In the genomic region with DNA sequence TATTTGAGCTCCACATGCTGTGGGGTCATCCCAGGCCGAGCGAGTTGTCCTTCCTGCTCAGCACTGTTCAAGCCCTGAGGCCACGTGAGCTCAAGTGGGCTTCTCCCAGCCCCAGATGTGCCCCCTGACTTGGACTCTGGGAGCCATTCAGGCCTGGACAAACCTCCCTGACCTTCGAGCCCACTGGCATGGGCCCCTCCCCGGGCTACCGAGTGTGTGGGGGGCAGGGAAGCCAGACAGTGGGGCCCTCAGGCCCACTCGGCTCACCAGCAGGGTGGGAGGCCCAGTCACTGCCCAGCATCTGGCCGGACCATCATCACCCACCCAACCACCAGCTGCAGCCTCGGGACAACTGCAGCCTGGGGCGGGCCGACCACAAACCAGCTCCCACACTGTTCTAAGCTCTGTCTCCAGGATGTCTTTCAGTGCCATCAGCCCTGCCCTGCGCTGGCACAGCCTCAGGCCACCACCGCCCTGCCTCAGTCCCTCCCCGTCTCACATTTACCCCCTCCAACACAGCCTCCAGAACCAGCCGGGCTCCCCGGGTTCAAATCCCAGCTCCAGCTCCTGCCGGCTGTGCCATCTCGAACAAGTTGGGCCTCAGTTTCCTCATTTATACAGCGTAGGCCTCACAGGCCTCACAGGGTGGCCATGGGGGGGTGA, we compare ENCODE assay signal across 29 cellular contexts. TPM values are rescaled to one million over a fixed set of nuclear protein-coding genes. Genes with fewer than 3 reads are reported as not detected.
DNase-seq lines count a peak whose midpoint lies in the region; ATAC-seq, FAIRE-seq and TF ChIP-seq lines count a peak whose summit lies in the region.
"Had no signal": no experiment of that assay in that cellular context is flagged by ENCODE, and none has a peak within 500 bp of the region (broad histone marks: within the 10 kb centered on the region; RNA-seq: fewer than 3 reads in every experiment).

No MANE protein-coding gene starts in this region.

- no peak for FAIRE-seq in K562 (lab: Jason Lieb, UNC)
- FAIRE-seq: A549 had no signal

- no peak overlapping the region for H3K23ac ChIP-seq in H9 (ENCODE audit: insufficient read length, low read depth, low read length)

- ATAC-seq in K562 (peak; percentile 6), GM18868 (IDR thresholded peaks at IDR 0.05; ENCODE audit: unreplicated experiment) (no peak)
- ATAC-seq: A549; activated naive CD8-positive, alpha-beta T cell treated with anti-CD3 and anti-CD28 coated beads, Interleukin-2, amount 50 U/mL, for 24 hours; effector memory CD8-positive, alpha-beta T cell; left lobe of liver; right lobe of liver had no signal

- H3K9ac ChIP-seq in H9 (ENCODE audit: extremely low read depth, insufficient read length, low read length) (no peak overlapping the region), K562 (ENCODE audit: insufficient read depth in 1 of 2, low read depth in 2 of 2, low read length in 2 of 2) (peak overlapping the region in 1 of 2 experiments; percentile 47; a peak in 2 of 4 replicates)

- H2BK15ac ChIP-seq in H9 (ENCODE audit: low read depth, low read length): no peak overlapping the region

- no peaks in the 10 kb centered on the region for H3K36me3 Mint-ChIP-seq in H9 (ENCODE audit: insufficient read depth in 1 of 3, low read depth in 3 of 3)
- H3K36me3 Mint-ChIP-seq: immature natural killer cell had no signal

- BruUV-seq in K562 (replicated peaks; lab: Mats Ljungman, UMichigan): no TSS peak

- H2BK20ac ChIP-seq in H9 (ENCODE audit: low read depth, low read length, poor library complexity, severe bottlenecking): no peak overlapping the region

- WGBS in H9 (ENCODE audit: extremely low coverage, insufficient read length, low lambda C conversion rate): no CpG with 5 or more reads among the region's 19 CpGs
- 28% methylated on average over 19 of the region's 19 CpGs for WGBS in K562 (ENCODE audit: insufficient coverage, low coverage, missing lambda C conversion rate)
- WGBS in spleen, 5 donors: 78 to 89% (median 88%) methylated on average over 14 to 19 of the region's 19 CpGs

- TF ChIP-seq RAD21 in K562 (CRISPR knock-in tag; conservative IDR thresholded peaks at IDR 0.05 in 1 of 2, IDR thresholded peaks at IDR 0.05 in 1 of 2): no peak

- no peak overlapping the region for H4K8ac ChIP-seq in H9 (replicated peaks; ENCODE audit: insufficient read length, low read depth, low read length)

- H3K4ac ChIP-seq in H9 (ENCODE audit: low read depth, low read length): no peak overlapping the region

- no peak overlapping the region for H3K18ac ChIP-seq in H9 (ENCODE audit: insufficient read length, low read depth, low read length)

- in situ Hi-C loops in K562 (cut with MboI): no loop called here

- H3K79me1 ChIP-seq in H9 (ENCODE audit: insufficient read depth, low read depth, low read length, poor library complexity, severe bottlenecking): no peaks in the 10 kb centered on the region

- no peaks in the 10 kb centered on the region for H3K9me1 ChIP-seq in K562 (ENCODE audit: control insufficient read depth, insufficient read depth, low read length)

- H3K56ac ChIP-seq in H9 (ENCODE audit: insufficient read length, low read depth, low read length): no peak overlapping the region

- no peaks in the 10 kb centered on the region for H3K27me3 Mint-ChIP-seq in H9 (ENCODE audit: low read depth)
- H3K27me3 Mint-ChIP-seq: activated B cell treated with CpG ODN at 0.5 μM for 24 hours; activated CD4-positive, alpha-beta T cell treated with anti-CD3 and anti-CD28 coated beads, Interleukin-2, amount 10 ng/mL, durations not matched to agents 7 days and 5 days; activated naive CD8-positive, alpha-beta T cell treated with anti-CD3 and anti-CD28 coated beads, Interleukin-2, amount 50 U/mL, for 24 hours had no signal

- H3K4me1 Mint-ChIP-seq in H9: no peaks in the 10 kb centered on the region
- H3K4me1 Mint-ChIP-seq: activated CD4-positive, alpha-beta T cell treated with anti-CD3 and anti-CD28 coated beads, Interleukin-2, amount 10 ng/mL, durations not matched to agents 7 days and 5 days; activated naive CD8-positive, alpha-beta T cell treated with anti-CD3 and anti-CD28 coated beads, Interleukin-2, amount 50 U/mL, for 24 hours; immature natural killer cell had no signal

- CTCF ChIA-PET in K562 (lab: Yijun Ruan, JAX; ENCODE audit: low intra/inter-chr PET ratio): no interaction called here

- TF ChIP-seq POLR2A in K562 (conservative IDR thresholded peaks at IDR 0.05) (no peak), spleen (IDR thresholded peaks at IDR 0.05) (no peak)

- H4K20me1 ChIP-seq in H9 (ENCODE audit: control insufficient read depth, insufficient read depth, insufficient read length): no peaks in the 10 kb centered on the region
- peaks cover 18% of the 10 kb centered on the region; the same call in 1 of the 2 replicates for H4K20me1 ChIP-seq in K562 (replicated peaks; ENCODE audit: control insufficient read depth, insufficient read depth, low read length)

- H3K27me3 ChIP-seq in H9 (ENCODE audit: insufficient read depth, low read length) (no peaks in the 10 kb centered on the region), K562 (ENCODE audit: control insufficient read depth in 2 of 2, insufficient read depth in 2 of 2, low read length in 2 of 2) (peaks cover 31 to 65% of the 10 kb centered on the region in 2 experiments; a peak in 4 of 5 replicates), spleen (replicated peaks in 1 of 7) (peaks cover 0 to 13% (median 0%) of the 10 kb centered on the region in 7 donors)
- H3K27me3 ChIP-seq: right lobe of liver, thyroid gland had no signal

- H3K27ac Mint-ChIP-seq in H9: no peak overlapping the region
- H3K27ac Mint-ChIP-seq: activated B cell treated with CpG ODN at 0.5 μM for 24 hours; activated CD4-positive, alpha-beta T cell treated with anti-CD3 and anti-CD28 coated beads, Interleukin-2, amount 10 ng/mL, durations not matched to agents 7 days and 5 days; activated naive CD8-positive, alpha-beta T cell treated with anti-CD3 and anti-CD28 coated beads, Interleukin-2, amount 50 U/mL, for 24 hours; effector memory CD8-positive, alpha-beta T cell; GM23338; immature natural killer cell had no signal

- intact Hi-C loops in K562 (cut with micrococcal nuclease) (no loop called here), spleen (cut with DNase I; ENCODE audit: low total_unique reads) (no loop called here)

- H3K4me3 ChIP-seq in K562 (no peak overlapping the region), spleen (no peak overlapping the region)
- H3K4me3 ChIP-seq: A549, GM23338, prostate gland, right lobe of liver, stomach, thyroid gland had no signal

- peak overlapping the region; percentile 8; the same call in 1 of the 2 replicates for H3K14ac ChIP-seq in H9 (ENCODE audit: insufficient read depth, low read length)

- H3T11ph ChIP-seq in H9 (ENCODE audit: low read length): no peak overlapping the region

- H3K9me3 Mint-ChIP-seq in H9: no peaks in the 10 kb centered on the region
- H3K9me3 Mint-ChIP-seq: activated B cell treated with CpG ODN at 0.5 μM for 24 hours; activated CD4-positive, alpha-beta T cell treated with anti-CD3 and anti-CD28 coated beads, Interleukin-2, amount 10 ng/mL, durations not matched to agents 7 days and 5 days; activated naive CD8-positive, alpha-beta T cell treated with anti-CD3 and anti-CD28 coated beads, Interleukin-2, amount 50 U/mL, for 24 hours; effector memory CD8-positive, alpha-beta T cell; GM23338; immature natural killer cell had no signal

- H3K23me2 ChIP-seq in H9 (ENCODE audit: insufficient read length, low read depth, low read length, poor library complexity, severe bottlenecking): no peaks in the 10 kb centered on the region

- TF ChIP-seq CTCF in H9 (conservative IDR thresholded peaks at IDR 0.05): no peak
- no peak for TF ChIP-seq CTCF in K562 (IDR thresholded peaks at IDR 0.05 in 2 of 3, conservative IDR thresholded peaks at IDR 0.05 in 1 of 3; ENCODE audit: insufficient read depth in 2 of 3, low read depth in 1 of 3, low read length in 3 of 3)
- no peak for TF ChIP-seq CTCF in spleen (IDR thresholded peaks at IDR 0.05 in 8 of 11, conservative IDR thresholded peaks at IDR 0.05 in 3 of 11)

- POLR2A ChIA-PET in K562 (lab: Yijun Ruan, JAX): interaction anchor here (0.6 to 3.4 kb wide), 7 partner anchors 10 to 181 kb away, joined by 3 to 21 read pairs (median 3); no protein-coding TSS in a partner anchor

- H2BK120ac ChIP-seq in H9 (ENCODE audit: low read depth, low read length, poor library complexity, severe bottlenecking): no peak overlapping the region

- no peak overlapping the region for H3K4me3 Mint-ChIP-seq in H9
- H3K4me3 Mint-ChIP-seq: activated B cell treated with CpG ODN at 0.5 μM for 24 hours; activated CD4-positive, alpha-beta T cell treated with anti-CD3 and anti-CD28 coated beads, Interleukin-2, amount 10 ng/mL, durations not matched to agents 7 days and 5 days; activated naive CD8-positive, alpha-beta T cell treated with anti-CD3 and anti-CD28 coated beads, Interleukin-2, amount 50 U/mL, for 24 hours; effector memory CD8-positive, alpha-beta T cell; GM23338; immature natural killer cell had no signal

- H3K36me3 ChIP-seq in K562 (ENCODE audit: control insufficient read depth, insufficient read depth, low read length) (no peaks in the 10 kb centered on the region), spleen (no peaks in the 10 kb centered on the region)
- H3K36me3 ChIP-seq: prostate gland, right lobe of liver, stomach, thyroid gland had no signal

- no peak overlapping the region for H2BK5ac ChIP-seq in H9 (ENCODE audit: insufficient read length, low read length)

- H3K27ac ChIP-seq in H9 (ENCODE audit: insufficient read length, low read depth, low read length): no peak overlapping the region
- no peak overlapping the region for H3K27ac ChIP-seq in K562 (ENCODE audit: extremely low read depth, low read depth, low read length)
- no peak overlapping the region for H3K27ac ChIP-seq in spleen
- H3K27ac ChIP-seq: A549, prostate gland, right lobe of liver, stomach, thyroid gland had no signal

- H2AK5ac ChIP-seq in H9 (ENCODE audit: insufficient read length, low read length): no peak overlapping the region

- no peak overlapping the region for H3K4me2 ChIP-seq in H9 (ENCODE audit: insufficient read depth, insufficient read length, low read length)
- H3K4me2 ChIP-seq in K562 (ENCODE audit: insufficient read depth, low read length): no peak overlapping the region
- H3K4me2 ChIP-seq: A549, GM23338 had no signal

- DNase-seq in H9 (no peak), K562 (ENCODE audit: extremely low read depth in 1 of 4, low spot score in 3 of 4) (no peak), myocyte (ENCODE audit: low read depth) (peak; percentile 96), spleen (no peak)
- DNase-seq in activated CD4-positive, alpha-beta T cell treated with anti-CD3 and anti-CD28 coated beads, Interleukin-2, amount 50 U/mL, for 48 hours: no peak
- DNase-seq: activated B cell treated with CpG ODN at 0.5 μM for 24 hours; activated CD4-positive, alpha-beta T cell treated with anti-CD3 and anti-CD28 coated beads, Interleukin-2, amount 10 ng/mL, durations not matched to agents 7 days and 5 days; activated effector memory CD4-positive, alpha-beta T cell treated with anti-CD3 and anti-CD28 coated beads, Interleukin-2, amount 50 U/mL, for 16 hours; activated naive CD8-positive, alpha-beta T cell treated with anti-CD3 and anti-CD28 coated beads, Interleukin-2, amount 50 U/mL, for 24 hours; activated T-cell treated with anti-CD3 and anti-CD28 coated beads, Interleukin-2, amount 50 U/mL, for 1 hour; cortex of kidney; effector memory CD8-positive, alpha-beta T cell; GDM1; immature natural killer cell; MM.1S; NCI-H1930; NCI-H510A treated with DMSO at 0.1 percent for 48 hours; stimulated activated CD4-positive, alpha-beta T cell treated with anti-CD3 and anti-CD28 coated beads, Interleukin-4, amount 100 ng/mL, for 1 hour; stomach; thyroid gland had no signal

- H3K9me3 ChIP-seq in H9 (ENCODE audit: control insufficient read depth, low read depth, low read length) (no peaks in the 10 kb centered on the region), K562 (replicated peaks; ENCODE audit: control insufficient read depth, insufficient read depth, low read depth, low read length) (no peaks in the 10 kb centered on the region), spleen (no peaks in the 10 kb centered on the region)
- H3K9me3 ChIP-seq: A549, prostate gland, right lobe of liver, stomach, thyroid gland had no signal

- no peak overlapping the region for H2AFZ ChIP-seq in H9 (ENCODE audit: low read length)
- no peak overlapping the region for H2AFZ ChIP-seq in K562 (ENCODE audit: low read depth, low read length)
- H2AFZ ChIP-seq: GM23338 had no signal

- H3K79me2 ChIP-seq in H9 (ENCODE audit: insufficient read depth, low read length): no peaks in the 10 kb centered on the region
- H3K79me2 ChIP-seq in K562 (ENCODE audit: control insufficient read depth, insufficient read depth, low read length): no peaks in the 10 kb centered on the region

- no peaks in the 10 kb centered on the region for H3K4me1 ChIP-seq in H9 (ENCODE audit: insufficient read depth, low read length)
- H3K4me1 ChIP-seq in K562 (replicated peaks in 1 of 2; ENCODE audit: control insufficient read depth in 2 of 2, insufficient read depth in 2 of 2, low read length in 2 of 2): peaks cover 2 to 37% of the 10 kb centered on the region in 2 experiments; a peak in 3 of 5 replicates
- peaks cover 0 to 23% (median 13%) of the 10 kb centered on the region in 6 donors for H3K4me1 ChIP-seq in spleen
- H3K4me1 ChIP-seq: A549, prostate gland, right lobe of liver, stomach, thyroid gland had no signal

- H2BK12ac ChIP-seq in H9 (ENCODE audit: insufficient read length, low read depth, low read length): no peak overlapping the region

- no peak for TF ChIP-seq EP300 in K562 (IDR thresholded peaks at IDR 0.05; ENCODE audit: low read length)

- H4K5ac ChIP-seq in H9 (ENCODE audit: insufficient read length, low read depth, low read length): no peak overlapping the region

- H4K91ac ChIP-seq in H9 (ENCODE audit: insufficient read length, low read depth, low read length): no peak overlapping the region

RNA-seq across cellular contexts. Expression of gene PLEKHG5, which starts 20.9 kb away (rescaled TPM):
- 20.7 and 22.3 TPM in 2 replicates for total RNA-seq in H9 (2021)
- 0.51 and 2.5 TPM in 2 replicates for total RNA-seq in K562 (2011; cell fraction: chromatin; rRNA removed; ENCODE audit: low replicate concordance)
- total RNA-seq in K562 (2011; cell fraction: nucleolus; rRNA removed): 1.4 and 1.5 TPM in 2 replicates
- 0.88 and 0.99 TPM in 2 replicates for total RNA-seq in K562 (2011; cell fraction: nucleoplasm; rRNA removed)
- 0.05 and 0.20 TPM in 2 replicates for total RNA-seq in K562 (2014; rRNA removed)
- 0.04 TPM in 1 of 2 replicates, not detected in the other for total RNA-seq in K562 (2014; rRNA removed; fragmentation: Illumina TruSeq; extraction: Trizol)
- not detected in 2 replicates for total RNA-seq in K562 (2015; rRNA removed; fragmentation: Illumina TruSeq; extraction: Trizol)
- total RNA-seq in K562 (2021): 0.29 TPM in 2 replicates
- 0.11 and 0.16 TPM in 2 replicates for polyA plus RNA-seq in K562 (2011; rRNA removed)
- 0.06 and 0.49 TPM in 2 replicates for polyA plus RNA-seq in K562 (2011; cell fraction: cytosol; rRNA removed)
- 0.94 and 1.8 TPM in 2 replicates for polyA plus RNA-seq in K562 (2011; cell fraction: nucleus; rRNA removed)
- 0.04 and 0.07 TPM in 2 replicates for polyA plus RNA-seq in K562 (2012)
- 0.07 and 0.12 TPM in 2 replicates for polyA plus RNA-seq in K562 (2014; fragmentation: Illumina TruSeq; extraction: Trizol)
- polyA plus RNA-seq in K562 (2014; fragmentation: Nextera tagmentation; extraction: Ambion mirVana): not detected
- 0.13 and 0.26 TPM in 2 replicates for polyA plus RNA-seq in K562 (2014; rRNA removed)
- 0.12 and 0.14 TPM in 2 replicates for polyA minus RNA-seq in K562 (2011; rRNA and poly(A)+ RNA removed)
- 0.29 TPM in 1 of 2 replicates, not detected in the other for polyA minus RNA-seq in K562 (2011; cell fraction: cytosol; rRNA and poly(A)+ RNA removed)
- 1.2 TPM in 2 replicates for polyA minus RNA-seq in K562 (2011; cell fraction: nucleus; rRNA and poly(A)+ RNA removed)
- 52.4 and 88.3 TPM in 2 replicates for total RNA-seq in myocyte
- polyA plus RNA-seq in myocyte (2012): 78.1 TPM
- 100 to 1,000 TPM in 1 of 7 donors, 10 to 100 TPM in 6; 34.7 to 120 (median 60.1) TPM for total RNA-seq in spleen
- 10 to 100 TPM in 2 of 3 donors, 1 to 10 TPM in 1; 6.4 to 66.9 (median 29.7) TPM for polyA plus RNA-seq in spleen

RNA-seq across cellular contexts. Expression of gene NOL9, which starts 41.9 kb away (rescaled TPM):
- total RNA-seq in H9 (2021) (49.4 and 50.4 TPM in 2 replicates), K562 (2014; rRNA removed) (47.3 and 58.4 TPM in 2 replicates), K562 (2014; rRNA removed; fragmentation: Illumina TruSeq; extraction: Trizol) (62.5 and 63.6 TPM in 2 replicates), K562 (2015; rRNA removed; fragmentation: Illumina TruSeq; extraction: Trizol) (52.8 and 56.5 TPM in 2 replicates), K562 (2021) (76.5 and 79.3 TPM in 2 replicates), myocyte (22.8 and 25.4 TPM in 2 replicates), spleen (10 to 100 TPM; 30.5 to 55.2 (median 51.5) TPM)
- total RNA-seq in K562 (2011; cell fraction: chromatin; rRNA removed; ENCODE audit: low replicate concordance): 408 and 415 TPM in 2 replicates
- total RNA-seq in K562 (2011; cell fraction: nucleolus; rRNA removed): 189 and 201 TPM in 2 replicates
- 302 and 309 TPM in 2 replicates for total RNA-seq in K562 (2011; cell fraction: nucleoplasm; rRNA removed)
- polyA plus RNA-seq in K562 (2011; rRNA removed) (52.3 and 52.7 TPM in 2 replicates), K562 (2014; fragmentation: Illumina TruSeq; extraction: Trizol) (25.8 and 30.1 TPM in 2 replicates), K562 (2014; fragmentation: Nextera tagmentation; extraction: Ambion mirVana) (10 to 100 TPM in 1 of 2 experiments, 1 to 10 TPM in 1; 5.6 to 10.1 TPM), K562 (2014; rRNA removed) (35.6 and 40.0 TPM in 2 replicates), spleen (10 to 100 TPM in 1 of 3 donors, 1 to 10 TPM in 2; 4.2 to 10.0 (median 5.8) TPM)
- polyA plus RNA-seq in K562 (2011; cell fraction: cytosol; rRNA removed): 19.5 and 29.3 TPM in 2 replicates
- 60.2 and 68.3 TPM in 2 replicates for polyA plus RNA-seq in K562 (2011; cell fraction: nucleus; rRNA removed)
- 9.6 and 15.3 TPM in 2 replicates for polyA plus RNA-seq in K562 (2012)
- 80.8 and 105 TPM in 2 replicates for polyA minus RNA-seq in K562 (2011; rRNA and poly(A)+ RNA removed)
- polyA minus RNA-seq in K562 (2011; cell fraction: cytosol; rRNA and poly(A)+ RNA removed): 22.9 and 38.4 TPM in 2 replicates
- 42.3 and 74.4 TPM in 2 replicates for polyA minus RNA-seq in K562 (2011; cell fraction: nucleus; rRNA and poly(A)+ RNA removed)
- 9.4 TPM for polyA plus RNA-seq in myocyte (2012)

RNA-seq across cellular contexts. Expression of gene TAS1R1, which starts 42.7 kb away (rescaled TPM):
- total RNA-seq in H9 (2021) (not detected in 2 replicates), K562 (2014; rRNA removed) (not detected in 2 replicates), K562 (2014; rRNA removed; fragmentation: Illumina TruSeq; extraction: Trizol) (not detected in 2 replicates), K562 (2015; rRNA removed; fragmentation: Illumina TruSeq; extraction: Trizol) (not detected in 2 replicates), K562 (2021) (not detected in 2 replicates), myocyte (7.5 and 8.0 TPM in 2 replicates), spleen (under 1 TPM; 0.13 to 0.88 (median 0.56) TPM)
- 0.28 and 0.44 TPM in 2 replicates for total RNA-seq in K562 (2011; cell fraction: chromatin; rRNA removed; ENCODE audit: low replicate concordance)
- 0.39 TPM in 1 of 2 replicates, not detected in the other for total RNA-seq in K562 (2011; cell fraction: nucleolus; rRNA removed)
- total RNA-seq in K562 (2011; cell fraction: nucleoplasm; rRNA removed): 0.15 TPM in 1 of 2 replicates, not detected in the other
- polyA plus RNA-seq in K562 (2011; rRNA removed) (0.04 and 0.06 TPM in 2 replicates), K562 (2014; fragmentation: Illumina TruSeq; extraction: Trizol) (not detected in 2 replicates), K562 (2014; fragmentation: Nextera tagmentation; extraction: Ambion mirVana) (not detected), K562 (2014; rRNA removed) (not detected in 2 replicates), spleen (under 1 TPM; 0.09 to 0.51 (median 0.33) TPM)
- polyA plus RNA-seq in K562 (2011; cell fraction: cytosol; rRNA removed): 0.01 and 0.04 TPM in 2 replicates
- 0.06 TPM in 1 of 2 replicates, not detected in the other for polyA plus RNA-seq in K562 (2011; cell fraction: nucleus; rRNA removed)
- 0.07 and 0.12 TPM in 2 replicates for polyA plus RNA-seq in K562 (2012)
- 0.11 TPM in 1 of 2 replicates, not detected in the other for polyA minus RNA-seq in K562 (2011; rRNA and poly(A)+ RNA removed)
- not detected in 2 replicates for polyA minus RNA-seq in K562 (2011; cell fraction: cytosol; rRNA and poly(A)+ RNA removed)
- polyA minus RNA-seq in K562 (2011; cell fraction: nucleus; rRNA and poly(A)+ RNA removed): not detected in 2 replicates
- polyA plus RNA-seq in myocyte (2012): 4.8 TPM
- total RNA-seq: activated B cell treated with CpG ODN at 0.5 μM for 24 hours; activated CD4-positive, alpha-beta T cell treated with anti-CD3 and anti-CD28 coated beads, Interleukin-2, amount 10 ng/mL, durations not matched to agents 7 days and 5 days; epithelial cell of proximal tubule; GM23338; SK-MEL-5; stomach; T-helper 1 cell treated with Interleukin-12 subunit alpha and Interleukin-12 subunit beta and Interleukin-4 antibody, amounts not matched to agents 30 ng/mL and 1 ng/mL, for 36 hours; thyroid gland had no signal
- polyA plus RNA-seq: A549 had no signal

RNA-seq across cellular contexts. Expression of gene TNFRSF25, which starts 46.4 kb away (rescaled TPM):
- total RNA-seq in H9 (2021) (18.3 and 19.4 TPM in 2 replicates), K562 (2014; rRNA removed) (not detected in 2 replicates), K562 (2014; rRNA removed; fragmentation: Illumina TruSeq; extraction: Trizol) (not detected in 2 replicates), K562 (2015; rRNA removed; fragmentation: Illumina TruSeq; extraction: Trizol) (not detected in 2 replicates), K562 (2021) (0.49 and 0.89 TPM in 2 replicates), myocyte (24.4 and 38.2 TPM in 2 replicates), spleen (100 to 1,000 TPM in 1 of 7 donors, 10 to 100 TPM in 6; 39.7 to 103 (median 65.4) TPM)
- 2.3 TPM in 1 of 2 replicates, not detected in the other for total RNA-seq in K562 (2011; cell fraction: chromatin; rRNA removed; ENCODE audit: low replicate concordance)
- 0.26 and 2.2 TPM in 2 replicates for total RNA-seq in K562 (2011; cell fraction: nucleolus; rRNA removed)
- 1.2 and 1.6 TPM in 2 replicates for total RNA-seq in K562 (2011; cell fraction: nucleoplasm; rRNA removed)
- polyA plus RNA-seq in K562 (2011; rRNA removed) (0.14 and 0.24 TPM in 2 replicates), K562 (2014; fragmentation: Illumina TruSeq; extraction: Trizol) (not detected in 2 replicates), K562 (2014; fragmentation: Nextera tagmentation; extraction: Ambion mirVana) (not detected), K562 (2014; rRNA removed) (not detected in 2 replicates), spleen (100 to 1,000 TPM in 2 of 3 donors, 10 to 100 TPM in 1; 30.9 to 147 (median 102) TPM)
- 0.16 and 0.30 TPM in 2 replicates for polyA plus RNA-seq in K562 (2011; cell fraction: cytosol; rRNA removed)
- 0.90 and 2.6 TPM in 2 replicates for polyA plus RNA-seq in K562 (2011; cell fraction: nucleus; rRNA removed)
- polyA plus RNA-seq in K562 (2012): 0.10 and 0.14 TPM in 2 replicates
- polyA minus RNA-seq in K562 (2011; rRNA and poly(A)+ RNA removed): not detected in 2 replicates
- polyA minus RNA-seq in K562 (2011; cell fraction: cytosol; rRNA and poly(A)+ RNA removed): not detected in 2 replicates
- polyA minus RNA-seq in K562 (2011; cell fraction: nucleus; rRNA and poly(A)+ RNA removed): 0.13 TPM in 1 of 2 replicates, not detected in the other
- 38.4 TPM for polyA plus RNA-seq in myocyte (2012)
